In genomic region chr2:181780159-181781081, GRCh38 we compare ENCODE assay signal across 8 cellular contexts.
DNase-seq lines count a peak whose midpoint lies in the region; ATAC-seq, FAIRE-seq and TF ChIP-seq lines count a peak whose summit lies in the region.

No MANE protein-coding gene starts in this region.

- no CpG with 5 or more reads among the region's 1 CpG for WGBS in IMR-90 (ENCODE audit: extremely low coverage in 2 of 2, insufficient read length in 1 of 2), 2 experiments

- H2BK5ac ChIP-seq in IMR-90 (ENCODE audit: low read depth, low read length, poor library complexity, severe bottlenecking): peak overlapping the region; percentile 52

- intact Hi-C loops in IMR-90 (cut with micrococcal nuclease): no loop called here

- POLR2A ChIA-PET in IMR-90 (lab: Charles Lee; ENCODE audit: unreplicated experiment): interaction anchor here (0.6 to 0.8 kb wide), 2 partner anchors 85 to 588 kb away, joined by 3 read pairs; no protein-coding TSS in a partner anchor

- no peak for FAIRE-seq in D721Med (lab: Jason Lieb, UNC)

- no peak overlapping the region for H2AK5ac ChIP-seq in IMR-90 (ENCODE audit: low read depth, low read length)

- H2AK9ac ChIP-seq in IMR-90 (replicated peaks; ENCODE audit: low read depth, low read length, poor library complexity): no peak overlapping the region

- peak; percentile 78 for DNase-seq in DMS53 (lab: John Stamatoyannopoulos, UW)
- DNase-seq in IMR-90: peak; percentile 54
- peak; percentile 9 for DNase-seq in fibroblast of gingiva (ENCODE audit: low read depth)
- no peak for DNase-seq in activated CD4-positive, alpha-beta T cell treated with anti-CD3 and anti-CD28 coated beads, Interleukin-2, amount 50 U/mL, for 48 hours
- no peak for DNase-seq in mucosa of gallbladder (ENCODE audit: low spot score)
- no peak for DNase-seq in BE2C
- no peak for DNase-seq in D721Med (ENCODE audit: insufficient read length, low spot score)

- peak overlapping the region; percentile 51; the same call in 1 of the 2 replicates for H3K14ac ChIP-seq in IMR-90 (replicated peaks; ENCODE audit: low read depth, low read length)

- CTCF ChIA-PET in IMR-90 (lab: Yijun Ruan, JAX): interaction anchor here (0.7 to 1.4 kb wide), 2 partner anchors 15 to 37 kb away, joined by 3 read pairs; no protein-coding TSS in a partner anchor

- H3K9me3 ChIP-seq in IMR-90 (ENCODE audit: control insufficient read depth, insufficient read depth, low read length) (no peaks in the 10 kb centered on the region), BE2C (no peaks in the 10 kb centered on the region)

- ATAC-seq in GM21515 (IDR thresholded peaks at IDR 0.05; ENCODE audit: unreplicated experiment) (peak; percentile 77), IMR-90 (ENCODE audit: low read depth) (peak; percentile 53)

- peak overlapping the region in 1 of 2 experiments; percentile 19; a peak in 2 of 4 replicates for H4K8ac ChIP-seq in IMR-90 (ENCODE audit: low read depth in 2 of 2, low read length in 2 of 2)

- no peak overlapping the region for H3K4me3 ChIP-seq in IMR-90 (ENCODE audit: insufficient read depth, low read depth, low read length)
- no peak overlapping the region for H3K4me3 ChIP-seq in BE2C (ENCODE audit: low read depth, low read length)

- dilution Hi-C loops in IMR-90 (cut with HindIII; ENCODE audit: low sequenced_read_pairs, unreplicated experiment): no loop called here

- BruUV-seq in IMR-90 (replicated peaks; lab: Mats Ljungman, UMichigan): no TSS peak

- peak overlapping the region; percentile 55; the same call in 1 of the 2 replicates for H4K5ac ChIP-seq in IMR-90 (ENCODE audit: low read depth, low read length)

- no peak overlapping the region for H2AFZ ChIP-seq in IMR-90 (replicated peaks; ENCODE audit: low read length, poor library complexity)

- H3K4ac ChIP-seq in IMR-90 (ENCODE audit: low read depth, low read length): peak overlapping the region; percentile 4

- H3K4me1 ChIP-seq in IMR-90 (ENCODE audit: control insufficient read depth, insufficient read depth, low read length) (peaks cover 12% of the 10 kb centered on the region; the same call in 1 of the 2 replicates), BE2C (no peaks in the 10 kb centered on the region)

- H3K56ac ChIP-seq in IMR-90 (ENCODE audit: extremely low read depth, insufficient read depth, low read length): no peak overlapping the region

- peak overlapping the region; percentile 29; the same call in 1 of the 2 replicates for H3K4me2 ChIP-seq in IMR-90 (ENCODE audit: low read depth, low read length)

- no peaks in the 10 kb centered on the region for H3K9me1 ChIP-seq in IMR-90 (ENCODE audit: insufficient read depth, low read length)

- H3K27ac ChIP-seq in IMR-90 (ENCODE audit: insufficient read depth, low read length): no peak overlapping the region

- no peak for TF ChIP-seq POLR2A in IMR-90 (IDR thresholded peaks at IDR 0.05; ENCODE audit: low read depth, low read length)

- TF ChIP-seq CTCF in IMR-90 (conservative IDR thresholded peaks at IDR 0.05; ENCODE audit: low read depth, low read length) (no peak), BE2C (IDR thresholded peaks at IDR 0.05; ENCODE audit: low read depth, low read length) (no peak), D721Med (IDR thresholded peaks at IDR 0.05; ENCODE audit: insufficient read depth, missing control alignments) (no peak)

- peak overlapping the region; percentile 75 for H2BK120ac ChIP-seq in IMR-90 (ENCODE audit: low read depth, low read length)

- H2BK15ac ChIP-seq in IMR-90 (ENCODE audit: low read depth, low read length): peak overlapping the region; percentile 55; the same call in 1 of the 3 replicates

- H3K79me1 ChIP-seq in IMR-90 (ENCODE audit: low read depth in 1 of 2, low read length in 2 of 2): no peaks in the 10 kb centered on the region

- in situ Hi-C loops in IMR-90 (cut with MboI; ENCODE audit: low sequenced_read_pairs): no loop called here

- H4K20me1 ChIP-seq in IMR-90 (ENCODE audit: insufficient read depth, low read length): no peaks in the 10 kb centered on the region

- H2BK20ac ChIP-seq in IMR-90 (ENCODE audit: low read depth, low read length): peak overlapping the region; percentile 61

- H3K9ac ChIP-seq in IMR-90 (ENCODE audit: low read depth, low read length): no peak overlapping the region

- H4K91ac ChIP-seq in IMR-90 (ENCODE audit: insufficient read depth, low read depth, low read length): no peak overlapping the region

- no peaks in the 10 kb centered on the region for H3K27me3 ChIP-seq in IMR-90 (ENCODE audit: control insufficient read depth, insufficient read depth, low read length)
- no peaks in the 10 kb centered on the region for H3K27me3 ChIP-seq in BE2C

- peak overlapping the region; percentile 54; the same call in 1 of the 2 replicates for H3K18ac ChIP-seq in IMR-90 (ENCODE audit: low read depth, low read length)

- no peaks in the 10 kb centered on the region for H3K36me3 ChIP-seq in IMR-90 (ENCODE audit: control insufficient read depth, insufficient read depth, low read length)
- no peaks in the 10 kb centered on the region for H3K36me3 ChIP-seq in BE2C

- H3K23ac ChIP-seq in IMR-90 (ENCODE audit: low read depth, low read length): no peak overlapping the region

- no peak for TF ChIP-seq RAD21 in IMR-90 (IDR thresholded peaks at IDR 0.05; ENCODE audit: low read length)

TF ChIP-seq in IMR-90, 13 proteins besides CTCF, POLR2A, EP300 and RAD21:
- TF ChIP-seq MAFK (IDR thresholded peaks at IDR 0.05; ENCODE audit: low read depth, low read length) (no peak), SMC3 (IDR thresholded peaks at IDR 0.05; ENCODE audit: low read depth, low read length) (no peak), CHD1 (IDR thresholded peaks at IDR 0.05; ENCODE audit: low read depth, low read length) (no peak), FOS (IDR thresholded peaks at IDR 0.05; ENCODE audit: low read depth, low read length) (no peak), MXI1 (IDR thresholded peaks at IDR 0.05; ENCODE audit: borderline replicate concordance, low read depth, low read length) (no peak), RCOR1 (IDR thresholded peaks at IDR 0.05; ENCODE audit: insufficient replicate concordance, low read length) (no peak), MAZ (IDR thresholded peaks at IDR 0.05; ENCODE audit: borderline replicate concordance, low read depth, low read length) (no peak), BHLHE40 (IDR thresholded peaks at IDR 0.05; ENCODE audit: low read depth, low read length) (no peak), ELK1 (IDR thresholded peaks at IDR 0.05; ENCODE audit: borderline replicate concordance, low read depth, low read length) (no peak), RFX5 (IDR thresholded peaks at IDR 0.05; ENCODE audit: low read depth, low read length) (no peak), CEBPB (IDR thresholded peaks at IDR 0.05; ENCODE audit: low read depth, low read length) (no peak), NFE2L2 (IDR thresholded peaks at IDR 0.05; ENCODE audit: low read depth, low read length) (no peak)
- TF ChIP-seq, protein P1, sequence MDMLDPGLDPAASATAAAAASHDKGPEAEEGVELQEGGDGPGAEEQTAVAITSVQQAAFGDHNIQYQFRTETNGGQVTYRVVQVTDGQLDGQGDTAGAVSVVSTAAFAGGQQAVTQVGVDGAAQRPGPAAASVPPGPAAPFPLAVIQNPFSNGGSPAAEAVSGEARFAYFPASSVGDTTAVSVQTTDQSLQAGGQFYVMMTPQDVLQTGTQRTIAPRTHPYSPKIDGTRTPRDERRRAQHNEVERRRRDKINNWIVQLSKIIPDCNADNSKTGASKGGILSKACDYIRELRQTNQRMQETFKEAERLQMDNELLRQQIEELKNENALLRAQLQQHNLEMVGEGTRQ (IDR thresholded peaks at IDR 0.05; ENCODE audit: low read depth, low read length): no peak

Comparison
In these comparisons a context has a peak if more than half of its experiments do, and no peak if none do; other contexts are left out.
1. DNase-seq: peak in DMS53 (single experiment), IMR-90 (single experiment) and fibroblast of gingiva (single experiment); none in activated CD4-positive, alpha-beta T cell treated with anti-CD3 and anti-CD28 coated beads, Interleukin-2, amount 50 U/mL, for 48 hours (0 of 2), mucosa of gallbladder (single experiment), BE2C (single experiment) and D721Med (single experiment).